Comparison of ENCODE assay signal across 17 cellular contexts in genomic region chr15:28018291-28019044, GRCh38.
"Had no signal": no experiment of that assay in that cellular context is flagged by ENCODE, and none has a peak within 500 bp of the region (broad histone marks: within the 10 kb centered on the region; RNA-seq: fewer than 3 reads in every experiment).

No MANE protein-coding gene starts in this region.

- H2AFZ ChIP-seq: hepatocyte had no signal

- H3K36me3 ChIP-seq: transverse colon had no signal

- H3K9me3 ChIP-seq: transverse colon had no signal

- ATAC-seq: activated T-cell treated with anti-CD3 and anti-CD28 coated beads, Interleukin-2, amount 50 U/mL, for 4 hours; left cardiac atrium had no signal

- H3K4me2 ChIP-seq: hepatocyte had no signal

- H3K27ac ChIP-seq: hepatocyte, transverse colon had no signal

- H3K4me3 ChIP-seq: hepatocyte, transverse colon had no signal

- H3K4me1 ChIP-seq: transverse colon had no signal

- DNase-seq: activated CD4-positive, alpha-beta T cell treated with anti-CD3 and anti-CD28 coated beads, Interleukin-2, amount 50 U/mL, for 4 hours; activated CD8-positive, alpha-beta memory T cell treated with anti-CD3 and anti-CD28 coated beads, Interleukin-2, amount 50 U/mL, for 48 hours; activated naive CD4-positive, alpha-beta T cell treated with anti-CD3 and anti-CD28 coated beads for 36 hours; activated naive CD8-positive, alpha-beta T cell treated with anti-CD3 and anti-CD28 coated beads, Interleukin-2, amount 10 ng/mL, durations not matched to agents 7 days and 5 days; activated T-cell treated with anti-CD3 and anti-CD28 coated beads, Interleukin-2, amount 50 U/mL, for 4 hours; amniotic stem cell; cerebellar nuclear complex; dermis blood vessel endothelial cell; effector CD8-positive, alpha-beta T cell; left cardiac atrium; occipital lobe; stimulated activated CD4-positive, alpha-beta T cell treated with anti-CD3 and anti-CD28 coated beads, Interleukin-2, amount 100 ng/mL, for 48 hours; stimulated activated CD8-positive, alpha-beta memory T cell treated with anti-CD3 and anti-CD28 coated beads, Interleukin-4, amount 100 ng/mL, for 48 hours; stimulated activated naive B cell treated with anti-CD40 and anti-IgM and Interleukin-4, amounts not matched to agents 10 μg/mL and 1 μg/mL and 100 μg/mL, for 72 hours; T-helper 1 cell; transverse colon had no signal

- H3K27me3 ChIP-seq: hepatocyte, transverse colon had no signal
